22 cellular contexts compared by ENCODE assay signal in the genomic region with DNA sequence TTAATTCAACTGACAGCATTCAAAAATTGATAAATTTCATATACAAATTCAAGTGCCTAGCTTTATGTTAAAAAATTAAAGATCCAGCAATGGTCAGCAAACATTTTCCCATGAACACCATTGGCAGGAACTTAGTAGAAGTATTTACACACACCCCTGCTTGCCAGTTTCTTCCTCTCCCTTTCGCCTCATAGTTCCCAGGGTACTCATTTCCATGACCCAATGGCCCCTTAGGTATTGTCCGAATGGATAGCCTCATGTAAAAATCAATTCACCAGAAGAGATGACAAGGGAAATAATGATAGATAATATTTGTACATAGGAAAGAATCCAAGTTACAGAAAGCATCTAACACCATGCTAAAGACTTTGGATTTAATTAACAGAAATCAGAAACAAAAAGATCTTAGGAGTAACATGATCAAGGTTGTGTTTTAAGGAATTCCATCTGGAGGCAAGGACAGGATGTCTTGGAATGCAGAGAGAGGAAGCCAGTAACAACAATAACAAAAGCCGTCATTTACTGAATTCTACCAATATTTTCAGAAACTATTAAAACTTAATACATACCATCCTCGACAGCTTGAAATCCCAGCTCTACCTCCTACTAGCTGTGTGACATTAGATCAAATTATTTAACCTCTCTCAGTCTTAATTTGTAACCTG.
A peak's percentile ranks its signal among the peaks of the same experiment; 100 is the strongest.
DNase-seq lines count a peak whose midpoint lies in the region; ATAC-seq, FAIRE-seq and TF ChIP-seq lines count a peak whose summit lies in the region.
"Had no signal": no experiment of that assay in that cellular context is flagged by ENCODE, and none has a peak within 500 bp of the region (broad histone marks: within the 10 kb centered on the region; RNA-seq: fewer than 3 reads in every experiment).

No MANE protein-coding gene starts in this region.

- no peak overlapping the region for H2BK15ac ChIP-seq in H1 (ENCODE audit: low read length)
- no peak overlapping the region for H2BK15ac ChIP-seq in mesenchymal stem cell (ENCODE audit: low read depth, poor library complexity, severe bottlenecking)

- H4K8ac ChIP-seq in H1 (ENCODE audit: extremely low read depth, insufficient read depth, low read length), result no peak overlapping the region
- H4K8ac ChIP-seq in mesenchymal stem cell (ENCODE audit: low read length), result no peak overlapping the region

- DNase-seq in AG20443 (ENCODE audit: low spot score) (peak; percentile 12), WTC11 (ENCODE audit: low spot score) (no peak), H1 (ENCODE audit: low read depth in 1 of 2, low spot score in 2 of 2) (no peak), mesenchymal stem cell (no peak), GM20000 (ENCODE audit: low spot score) (no peak), NCI-H2196 (lab: John Stamatoyannopoulos, UW; ENCODE audit: unreplicated experiment) (no peak), natural killer cell (no peak)
- no peak for DNase-seq in stimulated activated naive CD8-positive, alpha-beta T cell treated with anti-CD3 and anti-CD28 coated beads, Interleukin-15, amount 100 ng/mL, for 72 hours
- DNase-seq: Caco-2; CD4-positive, CD25-positive, alpha-beta regulatory T cell; DMS153; H9; IMR-90; Karpas-422; MM.1S; NCI-H1105; NCI-H187 treated with DMSO at 0.1 percent for 48 hours; NCI-H446; NCI-H69; OCI-M1; SHP77 treated with DMSO at 0.1 percent for 48 hours had no signal

- H2BK5ac ChIP-seq in H1 (ENCODE audit: low read depth, low read length), result no peak overlapping the region
- H2BK5ac ChIP-seq in mesenchymal stem cell (ENCODE audit: low read depth, low read length, poor library complexity, severe bottlenecking), result no peak overlapping the region

- H3K9me3 Mint-ChIP-seq in WTC11 (peaks cover 3% of the 10 kb centered on the region; the same call in 1 of the 2 replicates), natural killer cell (peaks cover 2 to 7% of the 10 kb centered on the region in 2 donors)
- H3K9me3 Mint-ChIP-seq in stimulated activated naive CD8-positive, alpha-beta T cell treated with anti-CD3 and anti-CD28 coated beads, Interleukin-15, amount 100 ng/mL, for 72 hours, result no peaks in the 10 kb centered on the region

- H4K5ac ChIP-seq in H1 (ENCODE audit: insufficient read length, low read depth, low read length), result no peak overlapping the region

- TF ChIP-seq POLR2A in H1 (IDR thresholded peaks at IDR 0.05; ENCODE audit: control extremely low read depth in 1 of 2, low read depth in 2 of 2, low read length in 2 of 2), result no peak

- H3K9ac ChIP-seq in H1 (replicated peaks in 1 of 4; ENCODE audit: extremely low read depth in 1 of 4, low read depth in 3 of 4, low read length in 3 of 4), result no peak overlapping the region
- H3K9ac ChIP-seq in mesenchymal stem cell (ENCODE audit: low read length), result no peak overlapping the region

- peak overlapping the region; percentile 40 for H3K27ac Mint-ChIP-seq in WTC11
- no peak overlapping the region for H3K27ac Mint-ChIP-seq in stimulated activated naive CD8-positive, alpha-beta T cell treated with anti-CD3 and anti-CD28 coated beads, Interleukin-15, amount 100 ng/mL, for 72 hours
- no peak overlapping the region for H3K27ac Mint-ChIP-seq in natural killer cell

- H3K14ac ChIP-seq in H1 (ENCODE audit: insufficient read length) (no peak overlapping the region), mesenchymal stem cell (ENCODE audit: low read length in 2 of 2) (no peak overlapping the region)

- ATAC-seq in WTC11 (no peak), natural killer cell (no peak)
- no peak for ATAC-seq in stimulated activated naive CD8-positive, alpha-beta T cell treated with anti-CD3 and anti-CD28 coated beads, Interleukin-15, amount 100 ng/mL, for 72 hours

- H3K9me3 ChIP-seq in H1 (ENCODE audit: insufficient read depth in 2 of 2, low read depth in 1 of 2, low read length in 1 of 2), result no peaks in the 10 kb centered on the region
- H3K9me3 ChIP-seq in mesenchymal stem cell (ENCODE audit: control insufficient read depth, low read length), result no peaks in the 10 kb centered on the region
- H3K9me3 ChIP-seq: Caco-2 had no signal

- H2AFZ ChIP-seq in H1 (ENCODE audit: low read length) (peak overlapping the region; percentile 7; the same call in 1 of the 2 replicates), mesenchymal stem cell (ENCODE audit: low read depth, low read length) (no peak overlapping the region)

- H4K20me1 ChIP-seq in H1 (replicated peaks in 1 of 2; ENCODE audit: control insufficient read depth in 1 of 2, insufficient read depth in 2 of 2, low read length in 2 of 2), result no peaks in the 10 kb centered on the region

- H4K91ac ChIP-seq in H1 (replicated peaks; ENCODE audit: insufficient read length, low read length) (no peak overlapping the region), mesenchymal stem cell (ENCODE audit: low read length) (no peak overlapping the region)

- H3K4ac ChIP-seq in H1 (replicated peaks; ENCODE audit: insufficient read length, low read depth, low read length), result no peak overlapping the region
- no peak overlapping the region for H3K4ac ChIP-seq in mesenchymal stem cell (ENCODE audit: low read depth in 1 of 2, low read length in 2 of 2)

- H3K27ac ChIP-seq in H1 (ENCODE audit: low read depth, low read length) (no peak overlapping the region), mesenchymal stem cell (ENCODE audit: low read length, poor library complexity, severe bottlenecking) (peak overlapping the region; percentile 35)

- no peak for FAIRE-seq in H1 (lab: Jason Lieb, UNC)
- FAIRE-seq: GM19239 had no signal

- 83% methylated on average over 4 of the region's 4 CpGs; no CpG with 5 or more reads in 1 of the 2 experiments for WGBS in H1 (ENCODE audit: extremely low coverage in 1 of 2, insufficient coverage in 1 of 2, insufficient read length in 1 of 2, insufficient replicate concordance in 2 of 2, low coverage in 1 of 2, low lambda C conversion rate in 2 of 2, missing lambda C conversion rate in 1 of 2), 2 experiments
- WGBS in mesenchymal stem cell, result 73% methylated on average over 3 of the region's 4 CpGs

- H3K56ac ChIP-seq in H1 (replicated peaks; ENCODE audit: insufficient read length, low read depth, low read length), result no peak overlapping the region

- no peaks in the 10 kb centered on the region for H3K27me3 Mint-ChIP-seq in WTC11 (ENCODE audit: low read depth)
- H3K27me3 Mint-ChIP-seq in stimulated activated naive CD8-positive, alpha-beta T cell treated with anti-CD3 and anti-CD28 coated beads, Interleukin-15, amount 100 ng/mL, for 72 hours, result peaks cover 14% of the 10 kb centered on the region
- H3K27me3 Mint-ChIP-seq in natural killer cell (ENCODE audit: low read depth in 2 of 2), result no peaks in the 10 kb centered on the region
- H3K27me3 Mint-ChIP-seq: CD4-positive, CD25-positive, alpha-beta regulatory T cell had no signal

- H3K27me3 ChIP-seq in H1 (replicated peaks in 1 of 4; ENCODE audit: control insufficient read depth in 3 of 4, extremely low read depth in 1 of 4, insufficient read depth in 3 of 4, low read length in 3 of 4) (no peaks in the 10 kb centered on the region), mesenchymal stem cell (ENCODE audit: control insufficient read depth in 1 of 2, insufficient read depth in 1 of 2, low read length in 2 of 2) (no peaks in the 10 kb centered on the region)

- intact Hi-C loops in natural killer cell (cut with micrococcal nuclease), result no loop called here

- TF ChIP-seq EP300 in H1 (IDR thresholded peaks at IDR 0.05; ENCODE audit: borderline replicate concordance in 1 of 2, low read depth in 2 of 2, low read length in 2 of 2), result no peak

- peaks cover 8% of the 10 kb centered on the region for H3K4me1 Mint-ChIP-seq in WTC11
- no peaks in the 10 kb centered on the region for H3K4me1 Mint-ChIP-seq in stimulated activated naive CD8-positive, alpha-beta T cell treated with anti-CD3 and anti-CD28 coated beads, Interleukin-15, amount 100 ng/mL, for 72 hours
- H3K4me1 Mint-ChIP-seq in natural killer cell, result no peaks in the 10 kb centered on the region
- H3K4me1 Mint-ChIP-seq: CD4-positive, CD25-positive, alpha-beta regulatory T cell had no signal

- H2BK12ac ChIP-seq in H1 (ENCODE audit: low read depth, low read length), result no peak overlapping the region
- H2BK12ac ChIP-seq in mesenchymal stem cell (ENCODE audit: low read length in 2 of 2), result no peak overlapping the region

- no peaks in the 10 kb centered on the region for H3K79me1 ChIP-seq in H1 (ENCODE audit: low read depth, low read length)
- no peaks in the 10 kb centered on the region for H3K79me1 ChIP-seq in mesenchymal stem cell (replicated peaks; ENCODE audit: low read length, poor library complexity, severe bottlenecking)

- no peak overlapping the region for H2BK20ac ChIP-seq in H1 (ENCODE audit: low read length)

- CTCF ChIA-PET in WTC11 (lab: Charles Lee) (no interaction called here), H1 (lab: Charles Lee; ENCODE audit: partially characterized antibody) (no interaction called here)

- H2AK5ac ChIP-seq in H1 (ENCODE audit: low read depth, low read length), result no peak overlapping the region
- H2AK5ac ChIP-seq in mesenchymal stem cell (ENCODE audit: low read length, severe bottlenecking), result no peak overlapping the region

- H3K79me2 ChIP-seq in H1 (ENCODE audit: control insufficient read depth in 1 of 2, insufficient read depth in 2 of 2, low read length in 2 of 2), result no peaks in the 10 kb centered on the region

- H2BK120ac ChIP-seq in H1 (replicated peaks; ENCODE audit: low read depth, low read length) (no peak overlapping the region), mesenchymal stem cell (ENCODE audit: low read depth, low read length) (no peak overlapping the region)

- TF ChIP-seq CTCF in WTC11 (IDR thresholded peaks at IDR 0.05) (no peak), H1 (IDR thresholded peaks at IDR 0.05; ENCODE audit: control extremely low read depth in 1 of 3, insufficient read depth in 1 of 3, low read depth in 1 of 3, low read length in 3 of 3) (no peak), GM20000 (IDR thresholded peaks at IDR 0.05; ENCODE audit: extremely low read depth, missing control alignments) (no peak), natural killer cell (IDR thresholded peaks at IDR 0.05) (no peak)

- no peak for TF ChIP-seq RAD21 in H1 (IDR thresholded peaks at IDR 0.05 in 1 of 2, conservative IDR thresholded peaks at IDR 0.05 in 1 of 2; ENCODE audit: low read depth in 2 of 2, low read length in 2 of 2)

- H3K23ac ChIP-seq in H1 (ENCODE audit: insufficient read length) (no peak overlapping the region), mesenchymal stem cell (ENCODE audit: low read length in 2 of 2) (no peak overlapping the region)

- H3K36me3 Mint-ChIP-seq in WTC11 (no peaks in the 10 kb centered on the region), natural killer cell (no peaks in the 10 kb centered on the region)
- H3K36me3 Mint-ChIP-seq: CD4-positive, CD25-positive, alpha-beta regulatory T cell had no signal

- H3K23me2 ChIP-seq in H1 (ENCODE audit: low read depth, low read length), result no peaks in the 10 kb centered on the region

- H3K18ac ChIP-seq in H1 (ENCODE audit: extremely low read depth, low read length) (no peak overlapping the region), mesenchymal stem cell (ENCODE audit: low read depth in 1 of 2, low read length in 2 of 2) (no peak overlapping the region)

- H3K4me3 Mint-ChIP-seq in WTC11 (no peak overlapping the region), natural killer cell (no peak overlapping the region)
- no peak overlapping the region for H3K4me3 Mint-ChIP-seq in stimulated activated naive CD8-positive, alpha-beta T cell treated with anti-CD3 and anti-CD28 coated beads, Interleukin-15, amount 100 ng/mL, for 72 hours
- H3K4me3 Mint-ChIP-seq: CD4-positive, CD25-positive, alpha-beta regulatory T cell; H9 had no signal

- POLR2A ChIA-PET in WTC11 (lab: Charles Lee), result no interaction called here
- POLR2A ChIA-PET in H1 (lab: Charles Lee; ENCODE audit: partially characterized antibody), result no interaction called here

- H3K4me2 ChIP-seq in H1 (ENCODE audit: insufficient read depth in 1 of 2, low read depth in 2 of 2, low read length in 2 of 2) (no peak overlapping the region), mesenchymal stem cell (ENCODE audit: low read length, poor library complexity, severe bottlenecking) (no peak overlapping the region)

- H3K4me1 ChIP-seq in H1 (replicated peaks in 1 of 4; ENCODE audit: control insufficient read depth in 3 of 4, insufficient read depth in 4 of 4, low read length in 3 of 4) (no peaks in the 10 kb centered on the region), mesenchymal stem cell (ENCODE audit: control insufficient read depth, insufficient read depth, low read depth, low read length) (no peaks in the 10 kb centered on the region)
- H3K4me1 ChIP-seq: Caco-2 had no signal

- H3K36me3 ChIP-seq in H1 (ENCODE audit: control insufficient read depth in 2 of 4, insufficient read depth in 4 of 4, low read length in 3 of 4), result no peaks in the 10 kb centered on the region
- no peaks in the 10 kb centered on the region for H3K36me3 ChIP-seq in mesenchymal stem cell (ENCODE audit: control insufficient read depth in 1 of 2, insufficient read depth in 2 of 2, low read depth in 1 of 2, low read length in 2 of 2)

- H3K4me3 ChIP-seq in H1 (ENCODE audit: extremely low read depth in 1 of 4, insufficient read depth in 2 of 4, low read depth in 3 of 4, low read length in 4 of 4) (no peak overlapping the region), mesenchymal stem cell (ENCODE audit: insufficient read depth in 1 of 2, low read depth in 1 of 2, low read length in 2 of 2) (no peak overlapping the region)
